In genomic region chr7:23332193-23332592, GRCh38 we compare ENCODE assay signal across 18 cellular contexts. TPM values are rescaled to one million over a fixed set of nuclear protein-coding genes. Genes with fewer than 3 reads are reported as not detected.
DNase-seq lines count a peak whose midpoint lies in the region; FAIRE-seq and TF ChIP-seq lines count a peak whose summit lies in the region.
"Had no signal": no experiment of that assay in that cellular context is flagged by ENCODE, and none has a peak within 500 bp of the region (broad histone marks: within the 10 kb centered on the region; RNA-seq: fewer than 3 reads in every experiment).

No MANE protein-coding gene starts in this region.

- no peak overlapping the region for H3K27ac ChIP-seq in OCI-LY7 (ENCODE audit: low read depth, low read length, poor library complexity, severe bottlenecking)
- peak overlapping the region; percentile 86 for H3K27ac ChIP-seq in astrocyte (ENCODE audit: low read depth, low read length)

- POLR2A ChIA-PET in OCI-LY7 (lab: Charles Lee), result no interaction called here

- H3K4me3 Mint-ChIP-seq in astrocyte (ENCODE audit: unreplicated experiment) (no peak overlapping the region), osteocyte (ENCODE audit: unreplicated experiment) (no peak overlapping the region)
- H3K4me3 Mint-ChIP-seq: CD4-positive, CD25-positive, alpha-beta regulatory T cell had no signal

- H3K79me2 ChIP-seq in OCI-LY7 (ENCODE audit: insufficient read depth, low read depth, low read length) (no peaks in the 10 kb centered on the region), astrocyte (ENCODE audit: insufficient read depth, low read length) (peaks cover 30% of the 10 kb centered on the region)

- H3K9ac ChIP-seq in astrocyte (ENCODE audit: low read length), result no peak overlapping the region

- no peaks in the 10 kb centered on the region for H4K20me1 ChIP-seq in OCI-LY7 (ENCODE audit: insufficient read depth, low read length)
- peaks cover 4% of the 10 kb centered on the region for H4K20me1 ChIP-seq in astrocyte (ENCODE audit: insufficient read depth, low read length)

- CTCF ChIA-PET in OCI-LY7 (lab: Charles Lee; ENCODE audit: unreplicated experiment), result no interaction called here

- H3K4me1 Mint-ChIP-seq in astrocyte (ENCODE audit: low read depth, unreplicated experiment) (peaks cover 39% of the 10 kb centered on the region), osteocyte (ENCODE audit: unreplicated experiment) (peaks cover 48% of the 10 kb centered on the region)
- H3K4me1 Mint-ChIP-seq: CD4-positive, CD25-positive, alpha-beta regulatory T cell had no signal

- peak; percentile 18 for DNase-seq in COR-L47 (lab: John Stamatoyannopoulos, UW)
- DNase-seq in OCI-LY7 (ENCODE audit: low spot score), result no peak
- DNase-seq in astrocyte (ENCODE audit: low read depth), result no peak
- no peak for DNase-seq in osteocyte (ENCODE audit: extremely low spot score, unreplicated experiment)
- DNase-seq in SIG-M5 (lab: John Stamatoyannopoulos, UW), result no peak
- DNase-seq in cerebellar cortex (ENCODE audit: low spot score), result no peak
- no peak for DNase-seq in mesenteric fat pad (ENCODE audit: low spot score)
- DNase-seq: ACHN; CD4-positive, CD25-positive, alpha-beta regulatory T cell; DMS79 treated with DMSO at 0.1 percent for 48 hours; Kasumi-1; MV-4-11; NCI-H1436 treated with DMSO at 0.1 percent for 48 hours; NCI-H2227 treated with DMSO at 0.1 percent for 48 hours; RPMI8226 had no signal

- H2AFZ ChIP-seq in OCI-LY7 (ENCODE audit: low read length), result no peak overlapping the region
- no peak overlapping the region for H2AFZ ChIP-seq in astrocyte (ENCODE audit: low read depth, low read length)

- no peak overlapping the region for H3K4me3 ChIP-seq in OCI-LY7 (ENCODE audit: low read depth, low read length, poor library complexity, severe bottlenecking)
- H3K4me3 ChIP-seq in astrocyte (ENCODE audit: insufficient read depth, low read depth, low read length), result no peak overlapping the region

- H3K9me3 Mint-ChIP-seq in astrocyte (ENCODE audit: unreplicated experiment) (no peaks in the 10 kb centered on the region), osteocyte (ENCODE audit: unreplicated experiment) (peaks cover under 1% of the 10 kb centered on the region)

- H3K36me3 Mint-ChIP-seq in astrocyte (ENCODE audit: low read depth, unreplicated experiment) (peaks cover 32% of the 10 kb centered on the region), osteocyte (ENCODE audit: unreplicated experiment) (peaks cover 38% of the 10 kb centered on the region)
- H3K36me3 Mint-ChIP-seq: CD4-positive, CD25-positive, alpha-beta regulatory T cell had no signal

- TF ChIP-seq CTCF in OCI-LY7 (conservative IDR thresholded peaks at IDR 0.05; ENCODE audit: low read length), result no peak
- TF ChIP-seq CTCF in astrocyte (IDR thresholded peaks at IDR 0.05; ENCODE audit: insufficient read depth, low read depth, low read length), result no peak
- TF ChIP-seq CTCF in osteocyte (IDR thresholded peaks at IDR 0.05), result no peak

- intact Hi-C loops in OCI-LY7 (cut with micrococcal nuclease; ENCODE audit: unreplicated experiment), result no loop called here

- H3K4me1 ChIP-seq in OCI-LY7 (ENCODE audit: insufficient read depth, low read length, poor library complexity, severe bottlenecking) (no peaks in the 10 kb centered on the region), astrocyte (ENCODE audit: insufficient read depth, low read length) (peaks cover 33% of the 10 kb centered on the region)

- H3K9me2 ChIP-seq in OCI-LY7 (ENCODE audit: insufficient read depth, low read length), result no peaks in the 10 kb centered on the region

- H3K4me2 ChIP-seq in OCI-LY7 (ENCODE audit: low read length) (no peak overlapping the region), astrocyte (ENCODE audit: low read length) (no peak overlapping the region)

- H3K27me3 ChIP-seq in astrocyte (ENCODE audit: insufficient read depth, low read length), result no peaks in the 10 kb centered on the region

- H3K9me3 ChIP-seq in OCI-LY7 (ENCODE audit: low read length), result 0 out of 2 replicates have a peak, but pooled peaks cover under 1% of the 10 kb centered on the region
- no peaks in the 10 kb centered on the region for H3K9me3 ChIP-seq in astrocyte (ENCODE audit: insufficient read depth, low read depth, low read length)

- H3K27me3 Mint-ChIP-seq in astrocyte (ENCODE audit: low read depth, unreplicated experiment), result no peaks in the 10 kb centered on the region
- no peaks in the 10 kb centered on the region for H3K27me3 Mint-ChIP-seq in osteocyte (ENCODE audit: unreplicated experiment)

- peaks cover 74% of the 10 kb centered on the region for H3K36me3 ChIP-seq in OCI-LY7 (ENCODE audit: insufficient read depth, low read length)
- peaks cover 8% of the 10 kb centered on the region for H3K36me3 ChIP-seq in astrocyte (ENCODE audit: insufficient read depth, low read length)

- peak overlapping the region; percentile 93 for H3K27ac Mint-ChIP-seq in astrocyte (ENCODE audit: unreplicated experiment)
- peak overlapping the region; percentile 54 for H3K27ac Mint-ChIP-seq in osteocyte (ENCODE audit: unreplicated experiment)
- H3K27ac Mint-ChIP-seq: CD4-positive, CD25-positive, alpha-beta regulatory T cell had no signal

- BruUV-seq in OCI-LY7 (replicated peaks; lab: Mats Ljungman, UMichigan), result TSS peak; percentile 17

- no peak for FAIRE-seq in astrocyte (lab: Jason Lieb, UNC)
- FAIRE-seq: D721Med, GM12891, GM19239 had no signal

RNA-seq across cellular contexts. Expression of gene MALSU1, which starts 33.1 kb away (rescaled TPM):
- 107 and 132 TPM in 2 replicates for total RNA-seq in OCI-LY7 (2014; rRNA removed; shearing (Covaris generic))
- total RNA-seq in OCI-LY7 (2022) (56.1 and 66.4 TPM in 2 replicates), astrocyte (55.9 and 62.3 TPM in 2 replicates), osteocyte (44.8 and 46.2 TPM in 2 replicates), mesenteric fat pad (56.2 TPM)
